In genomic region chr1:21586222-21586621, GRCh38 we compare ENCODE assay signal across 1 cellular context.
TF ChIP-seq lines count a peak whose summit lies in the region.

No MANE protein-coding gene starts in this region.

TF ChIP-seq in IMR-90, 13 proteins besides CTCF, POLR2A, EP300 and RAD21 (continued from another document):
- no peak for TF ChIP-seq RFX5 (IDR thresholded peaks at IDR 0.05; ENCODE audit: low read depth, low read length)
